ENCODE assay signal across 1 cellular context in genomic region chr5:119321569-119322311, GRCh38.
TF ChIP-seq lines count a peak whose summit lies in the region.

No MANE protein-coding gene starts in this region.

TF ChIP-seq in K562, 482 proteins besides CTCF, POLR2A, EP300 and RAD21 (continued from another document and continues in another):
- no peak for TF ChIP-seq ARID3A (IDR thresholded peaks at IDR 0.05; ENCODE audit: borderline replicate concordance, low read depth, low read length)
- no peak for TF ChIP-seq MBD1 (CRISPR knock-in tag; IDR thresholded peaks at IDR 0.05)
- no peak; the same call in 1 of the 2 replicates for TF ChIP-seq HOMEZ (CRISPR knock-in tag; IDR thresholded peaks at IDR 0.05)
- 0 out of 2 replicates have a peak, but pooled peaks have one; percentile 18 for TF ChIP-seq ERF (CRISPR knock-in tag; IDR thresholded peaks at IDR 0.05)
- TF ChIP-seq SRSF3 (IDR thresholded peaks at IDR 0.05; ENCODE audit: insufficient read depth, low read length), result no peak
- TF ChIP-seq TRIM24 (IDR thresholded peaks at IDR 0.05), result peak; percentile 89
- no peak for TF ChIP-seq ILF3 (IDR thresholded peaks at IDR 0.05; ENCODE audit: borderline replicate concordance)
- peak; percentile 87 for TF ChIP-seq MAFG (tag; conservative IDR thresholded peaks at IDR 0.05)
- peak; percentile 94 for TF ChIP-seq LEF1 (IDR thresholded peaks at IDR 0.05)
- TF ChIP-seq RAD51 (IDR thresholded peaks at IDR 0.05; ENCODE audit: borderline replicate concordance, low read depth), result no peak; the same call in 1 of the 2 replicates
- no peak for TF ChIP-seq NFXL1 (CRISPR knock-in tag; IDR thresholded peaks at IDR 0.05)
- TF ChIP-seq ESRRB (CRISPR knock-in tag; IDR thresholded peaks at IDR 0.05; ENCODE audit: borderline replicate concordance), result no peak
- TF ChIP-seq NR1H2 (CRISPR knock-in tag; IDR thresholded peaks at IDR 0.05), result no peak
- no peak for TF ChIP-seq COPS2 (conservative IDR thresholded peaks at IDR 0.05)
- 0 out of 2 replicates have a peak, but pooled peaks have one; percentile 20 for TF ChIP-seq NCOA6 (IDR thresholded peaks at IDR 0.05)
- TF ChIP-seq DACH1 (IDR thresholded peaks at IDR 0.05; ENCODE audit: partially characterized antibody), result no peak
- no peak for TF ChIP-seq RREB1 (CRISPR knock-in tag; IDR thresholded peaks at IDR 0.05)
- TF ChIP-seq HNRNPH1 (optimal IDR thresholded peaks at IDR 0.05; ENCODE audit: low read depth, low read length), result no peak
- no peak for TF ChIP-seq ZSCAN29 (IDR thresholded peaks at IDR 0.05)
- no peak for TF ChIP-seq ZNF589 (CRISPR knock-in tag; IDR thresholded peaks at IDR 0.05; ENCODE audit: low read depth)
- no peak for TF ChIP-seq HNRNPK (IDR thresholded peaks at IDR 0.05; ENCODE audit: low read depth, low read length, poor library complexity, severe bottlenecking)
- TF ChIP-seq ZNF212 (CRISPR knock-in tag; IDR thresholded peaks at IDR 0.05), result no peak
- no peak for TF ChIP-seq SFPQ (IDR thresholded peaks at IDR 0.05; ENCODE audit: low read depth, low read length)
- TF ChIP-seq CC2D1A (IDR thresholded peaks at IDR 0.05), result peak; percentile 72; the same call in 1 of the 2 replicates
- peak; percentile 87 for TF ChIP-seq NCOA1 (IDR thresholded peaks at IDR 0.05; ENCODE audit: low read depth)
- no peak for TF ChIP-seq RFX7 (CRISPR knock-in tag; IDR thresholded peaks at IDR 0.05)
- no peak for TF ChIP-seq SAFB2 (IDR thresholded peaks at IDR 0.05; ENCODE audit: borderline replicate concordance, low read depth, low read length, severe bottlenecking)
- TF ChIP-seq ZNF175 (CRISPR knock-in tag; IDR thresholded peaks at IDR 0.05; ENCODE audit: low read depth), result peak; percentile 75
- no peak for TF ChIP-seq REST (CRISPR knock-in tag; IDR thresholded peaks at IDR 0.05; ENCODE audit: low read depth)
- no peak for TF ChIP-seq ZNF280B (CRISPR knock-in tag; IDR thresholded peaks at IDR 0.05)
- no peak for TF ChIP-seq E2F6 (IDR thresholded peaks at IDR 0.05; ENCODE audit: borderline replicate concordance in 1 of 2, extremely low read depth in 1 of 2, insufficient read depth in 1 of 2, insufficient read length in 1 of 2, low read depth in 1 of 2, low read length in 1 of 2, poor library complexity in 1 of 2, severe bottlenecking in 1 of 2)
- peak; percentile 64 for TF ChIP-seq E2F8 (IDR thresholded peaks at IDR 0.05; ENCODE audit: low read depth, partially characterized antibody)
- no peak for TF ChIP-seq SRSF9 (IDR thresholded peaks at IDR 0.05; ENCODE audit: borderline replicate concordance, low read depth, low read length)
- TF ChIP-seq KDM2B (CRISPR knock-in tag; IDR thresholded peaks at IDR 0.05), result no peak
